14 cellular contexts compared by ENCODE assay signal in the genomic region with DNA sequence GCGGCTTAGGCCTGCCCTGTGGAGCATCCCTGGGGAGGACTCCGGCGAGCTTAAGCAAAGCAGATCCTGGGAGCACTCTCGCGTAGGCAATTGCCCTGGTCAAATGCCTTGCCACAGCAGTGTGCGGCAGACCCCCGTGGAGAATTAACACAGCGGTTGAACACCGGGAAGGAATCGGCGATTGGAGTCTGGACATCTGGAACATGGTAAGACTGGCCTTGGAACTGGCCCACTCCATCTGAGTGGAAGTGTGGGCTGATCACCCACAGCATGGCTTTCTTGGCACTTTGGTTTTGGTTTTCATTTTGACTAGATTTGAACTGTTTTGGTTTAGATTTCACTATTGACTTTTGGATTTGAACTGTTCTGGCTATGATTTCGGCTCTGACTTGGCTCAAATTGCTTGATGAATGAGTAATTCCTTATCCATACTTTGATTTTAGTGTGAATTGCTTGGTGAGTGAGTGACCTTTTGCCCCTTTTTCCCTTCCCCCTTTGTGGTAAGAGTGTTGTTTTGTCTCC.
A peak's percentile ranks its signal among the peaks of the same experiment; 100 is the strongest.
DNase-seq lines count a peak whose midpoint lies in the region; ATAC-seq and TF ChIP-seq lines count a peak whose summit lies in the region.
"Had no signal": no experiment of that assay in that cellular context is flagged by ENCODE, and none has a peak within 500 bp of the region (broad histone marks: within the 10 kb centered on the region; RNA-seq: fewer than 3 reads in every experiment).

No MANE protein-coding gene starts in this region.

- H3K4me1 ChIP-seq in mucosa of descending colon (ENCODE audit: low read depth) = no peaks in the 10 kb centered on the region
- H3K4me1 ChIP-seq: ascending aorta, uterus had no signal

- H3K27ac Mint-ChIP-seq in activated naive CD4-positive, alpha-beta T cell treated with anti-CD3 and anti-CD28 coated beads, Interleukin-2, amount 50 U/mL, for 72 hours = peak overlapping the region in 1 of 2 donors; percentile 2
- H3K27ac Mint-ChIP-seq: progenitor cell of endocrine pancreas had no signal

- H3K36me3 ChIP-seq in mucosa of descending colon (ENCODE audit: low read depth) = no peaks in the 10 kb centered on the region
- H3K36me3 ChIP-seq: uterus had no signal

- peaks cover 47% of the 10 kb centered on the region for H3K9me3 ChIP-seq in mucosa of descending colon

- peaks cover 58 to 69% of the 10 kb centered on the region in 2 donors for H3K36me3 Mint-ChIP-seq in activated naive CD4-positive, alpha-beta T cell treated with anti-CD3 and anti-CD28 coated beads, Interleukin-2, amount 50 U/mL, for 72 hours

- intact Hi-C loops in mucosa of descending colon (cut with DNase I, micrococcal nuclease) = no loop called here

- peaks cover 15 to 36% of the 10 kb centered on the region in 2 donors for H3K9me3 Mint-ChIP-seq in activated naive CD4-positive, alpha-beta T cell treated with anti-CD3 and anti-CD28 coated beads, Interleukin-2, amount 50 U/mL, for 72 hours

- TF ChIP-seq CTCF in mucosa of descending colon (IDR thresholded peaks at IDR 0.05) = no peak

- DNase-seq in activated naive CD4-positive, alpha-beta T cell treated with anti-CD3 and anti-CD28 coated beads, Interleukin-2, amount 50 U/mL, for 72 hours (ENCODE audit: low spot score in 2 of 2) = no peak
- DNase-seq in activated naive CD4-positive, alpha-beta T cell treated with Interleukin-2 at 50 U/mL for 16 hours = no peak
- no peak for DNase-seq in stimulated activated naive CD8-positive, alpha-beta T cell treated with anti-CD3 and anti-CD28 coated beads, Interleukin-15, Interleukin-2, amounts not matched to agents 100 U/mL and 50 U/mL, for 24 hours
- no peak for DNase-seq in mucosa of descending colon
- no peak for DNase-seq in iPS-NIHi11 (ENCODE audit: low spot score)
- no peak for DNase-seq in NCI-H526 treated with DMSO at 0.1 percent for 48 hours (lab: John Stamatoyannopoulos, UW)
- DNase-seq: activated CD4-positive, CD25-positive, alpha-beta regulatory T cell; NCI-H187 treated with DMSO at 0.1 percent for 48 hours; stimulated activated CD8-positive, alpha-beta memory T cell treated with anti-CD3 and anti-CD28 coated beads, Interleukin-4, amount 100 ng/mL, for 48 hours; uterus had no signal

- H3K4me3 ChIP-seq in mucosa of descending colon = no peak overlapping the region
- H3K4me3 ChIP-seq: ascending aorta, uterus had no signal

- ATAC-seq in activated naive CD4-positive, alpha-beta T cell treated with anti-CD3 and anti-CD28 coated beads, Interleukin-2, amount 50 U/mL, for 72 hours = peak; percentile 49 to 88
- ATAC-seq in GM21737 (IDR thresholded peaks at IDR 0.05; ENCODE audit: unreplicated experiment) (peak; percentile 58), HG03432 (IDR thresholded peaks at IDR 0.05; ENCODE audit: unreplicated experiment) (peak; percentile 67), mucosa of descending colon (no peak)
- peak; percentile 28 for ATAC-seq in stimulated activated naive CD8-positive, alpha-beta T cell treated with anti-CD3 and anti-CD28 coated beads, Interleukin-15, Interleukin-2, amounts not matched to agents 100 U/mL and 50 U/mL, for 24 hours
